ENCODE assay signal across 8 cellular contexts in the genomic region with DNA sequence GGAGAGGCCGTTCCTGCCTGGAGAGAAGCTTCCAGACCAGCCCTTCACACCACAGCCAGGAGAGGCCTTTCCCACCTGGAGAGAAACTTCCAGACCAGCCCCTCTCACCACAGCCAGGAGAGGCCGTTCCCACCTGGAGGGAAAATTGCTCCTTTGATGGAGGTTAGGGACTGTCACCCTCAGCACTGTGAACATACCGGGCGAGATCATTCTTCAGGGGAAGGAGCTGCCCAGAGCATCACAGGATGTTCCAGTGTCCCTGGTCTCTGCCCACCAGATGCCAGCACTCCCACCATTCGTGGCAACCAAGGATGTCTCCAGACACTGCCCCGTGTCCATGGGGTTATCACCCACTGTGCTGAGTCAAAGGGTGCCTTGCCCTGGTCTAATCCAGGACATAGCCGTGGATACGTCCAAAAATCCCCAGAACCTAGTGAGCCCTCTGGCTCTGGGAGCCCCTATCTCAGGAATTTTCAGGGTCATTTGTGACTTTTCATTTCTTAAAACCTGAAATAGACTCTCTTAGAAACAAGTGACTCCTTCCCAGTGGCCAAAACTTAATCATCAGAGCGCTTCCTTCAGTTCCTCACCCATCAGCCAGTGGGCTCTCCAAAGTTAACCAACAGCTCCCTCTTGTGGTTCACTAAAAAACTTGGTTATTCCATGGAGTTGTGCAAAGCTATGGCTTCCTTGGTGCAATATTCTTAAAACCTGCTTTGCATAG.
DNase-seq lines count a peak whose midpoint lies in the region; ATAC-seq and TF ChIP-seq lines count a peak whose summit lies in the region.

No MANE protein-coding gene starts in this region.

- no peak for TF ChIP-seq CTCF in Calu3 (IDR thresholded peaks at IDR 0.05; ENCODE audit: unreplicated experiment)
- TF ChIP-seq CTCF in foreskin keratinocyte (conservative IDR thresholded peaks at IDR 0.05) = peak; percentile 88

- H3K9me3 ChIP-seq in T-helper 17 cell (ENCODE audit: control insufficient read depth, low read length, poor library complexity, severe bottlenecking) = no peaks in the 10 kb centered on the region

- H3K9me3 Mint-ChIP-seq in Calu3 (ENCODE audit: low read depth, unreplicated experiment) = peaks cover 3% of the 10 kb centered on the region

- peak; percentile 79 for ATAC-seq in GM21367 (IDR thresholded peaks at IDR 0.05; ENCODE audit: unreplicated experiment)
- peak; percentile 42 for ATAC-seq in T-helper 17 cell
- peak; percentile 85 for ATAC-seq in foreskin keratinocyte
- no peak for ATAC-seq in HG02970 (IDR thresholded peaks at IDR 0.05; ENCODE audit: low FRiP score, unreplicated experiment)

- H3K36me3 Mint-ChIP-seq in Calu3 (ENCODE audit: insufficient read depth, unreplicated experiment) (no peaks in the 10 kb centered on the region), T-helper 17 cell (ENCODE audit: low read depth) (no peaks in the 10 kb centered on the region)

- no peaks in the 10 kb centered on the region for H3K27me3 ChIP-seq in foreskin keratinocyte

- intact Hi-C loops in Calu3 (cut with micrococcal nuclease; ENCODE audit: unreplicated experiment) = loop anchor here (10.0 kb wide), 1 partner anchor 758 kb away; a partner anchor contains a TSS

- no peaks in the 10 kb centered on the region for H3K4me1 Mint-ChIP-seq in Calu3 (ENCODE audit: low read depth, unreplicated experiment)
- no peaks in the 10 kb centered on the region for H3K4me1 Mint-ChIP-seq in T-helper 17 cell

- no TSS peak for BruUV-seq in Calu3 (replicated peaks; lab: Mats Ljungman, UMichigan)

- no peaks in the 10 kb centered on the region for H3K4me1 ChIP-seq in foreskin keratinocyte

- no peak overlapping the region for H3K27ac Mint-ChIP-seq in Calu3 (ENCODE audit: unreplicated experiment)
- no peak overlapping the region for H3K27ac Mint-ChIP-seq in T-helper 17 cell

- H3K4me3 Mint-ChIP-seq in Calu3 (ENCODE audit: low read depth, unreplicated experiment) = no peak overlapping the region
- H3K4me3 Mint-ChIP-seq in T-helper 17 cell = no peak overlapping the region

- DNase-seq in Calu3 (peak; percentile 17), NCI-H1417 (lab: John Stamatoyannopoulos, UW) (peak; percentile 45 to 86 (median 79)), T-helper 17 cell (no peak), foreskin keratinocyte (peak; percentile 21 to 51), non-pigmented ciliary epithelial cell (ENCODE audit: low read depth) (peak; percentile 47), islet precursor cell (no peak)

- CTCF ChIA-PET in Calu3 (lab: Charles Lee) = no interaction called here

- H3K27ac ChIP-seq in foreskin keratinocyte = no peak overlapping the region

- H3K27me3 Mint-ChIP-seq in Calu3 (ENCODE audit: unreplicated experiment) (no peaks in the 10 kb centered on the region), T-helper 17 cell (peaks cover 6% of the 10 kb centered on the region)

Comparison
In these comparisons a context has a peak if more than half of its experiments do, and no peak if none do; other contexts are left out.
1. DNase-seq: peak in Calu3 (single experiment), NCI-H1417 (3 of 3), foreskin keratinocyte (2 of 2) and non-pigmented ciliary epithelial cell (single experiment); none in T-helper 17 cell (0 of 3) and islet precursor cell (single experiment).